1 cellular context compared by ENCODE assay signal in genomic region chr9:136326777-136327312, GRCh38.
TF ChIP-seq lines count a peak whose summit lies in the region.

No MANE protein-coding gene starts in this region.

TF ChIP-seq in K562, 482 proteins besides CTCF, POLR2A, EP300 and RAD21 (continued from another document):
- TF ChIP-seq FOXO4 (CRISPR knock-in tag; IDR thresholded peaks at IDR 0.05) (no peak), PPARD (CRISPR knock-in tag; IDR thresholded peaks at IDR 0.05) (no peak), GATAD2A (IDR thresholded peaks at IDR 0.05) (0 out of 2 replicates have a peak, but pooled peaks have one; percentile 58), ZNF175 (CRISPR knock-in tag; IDR thresholded peaks at IDR 0.05; ENCODE audit: low read depth) (no peak), ZKSCAN3 (CRISPR knock-in tag; IDR thresholded peaks at IDR 0.05) (no peak), AFF1 (IDR thresholded peaks at IDR 0.05; ENCODE audit: low read depth in 1 of 2, partially characterized antibody in 2 of 2) (no peak), SRSF9 (IDR thresholded peaks at IDR 0.05; ENCODE audit: borderline replicate concordance, low read depth, low read length) (no peak), CHD1 (IDR thresholded peaks at IDR 0.05; ENCODE audit: low read length) (no peak), NEUROD1 (IDR thresholded peaks at IDR 0.05; ENCODE audit: borderline replicate concordance, low read depth, low read length, partially characterized antibody) (no peak)
